Comparison of ENCODE assay signal across 18 cellular contexts in genomic region chr1:167196185-167196584, GRCh38. TPM values are rescaled to one million over a fixed set of nuclear protein-coding genes. Genes with fewer than 3 reads are reported as not detected.
DNase-seq lines count a peak whose midpoint lies in the region; ATAC-seq and TF ChIP-seq lines count a peak whose summit lies in the region.
"Had no signal": no experiment of that assay in that cellular context is flagged by ENCODE, and none has a peak within 500 bp of the region (broad histone marks: within the 10 kb centered on the region; RNA-seq: fewer than 3 reads in every experiment).

No MANE protein-coding gene starts in this region.

- intact Hi-C loops in gastrocnemius medialis (cut with DNase I; ENCODE audit: low total_unique reads) = no loop called here

- H3K4me1 ChIP-seq in foreskin keratinocyte (peaks cover 10% of the 10 kb centered on the region), gastrocnemius medialis (no peaks in the 10 kb centered on the region)
- H3K4me1 ChIP-seq: gastroesophageal sphincter, right lobe of liver, upper lobe of right lung had no signal

- H3K27ac ChIP-seq in RWPE1 (no peak overlapping the region), foreskin keratinocyte (no peak overlapping the region), gastrocnemius medialis (no peak overlapping the region)
- H3K27ac ChIP-seq: BLaER1 treated with 17β-estradiol and CSF1 and Interleukin-3, amounts not matched to agents 10 nM and 100 nM; cardiac muscle cell; gastroesophageal sphincter; right lobe of liver; upper lobe of right lung had no signal

- in situ Hi-C loops in gastrocnemius medialis (cut with MboI; ENCODE audit: low sequenced_read_pairs in 4 of 4) = no loop called here

- CTCF ChIA-PET in RWPE1 (lab: Yijun Ruan, JAX) = no interaction called here

- no peaks in the 10 kb centered on the region for H3K9me3 ChIP-seq in gastrocnemius medialis
- H3K9me3 ChIP-seq: gastroesophageal sphincter, right lobe of liver, upper lobe of right lung had no signal

- TF ChIP-seq CTCF in RWPE1 (conservative IDR thresholded peaks at IDR 0.05; ENCODE audit: low read depth) = no peak
- no peak for TF ChIP-seq CTCF in foreskin keratinocyte (conservative IDR thresholded peaks at IDR 0.05)
- TF ChIP-seq CTCF in gastrocnemius medialis (IDR thresholded peaks at IDR 0.05 in 4 of 5, conservative IDR thresholded peaks at IDR 0.05 in 1 of 5) = no peak

- ATAC-seq in foreskin keratinocyte (peak; percentile 15), GM21825 (IDR thresholded peaks at IDR 0.05; ENCODE audit: unreplicated experiment) (no peak), gastrocnemius medialis (no peak)
- ATAC-seq: gastroesophageal sphincter, right lobe of liver, upper lobe of right lung had no signal

- POLR2A ChIA-PET in RWPE1 (lab: Yijun Ruan, JAX; ENCODE audit: low non-redundant PET) = no interaction called here

- H3K27me3 ChIP-seq in foreskin keratinocyte (no peaks in the 10 kb centered on the region), gastrocnemius medialis (no peaks in the 10 kb centered on the region)
- H3K27me3 ChIP-seq: BLaER1 treated with 17β-estradiol and CSF1 and Interleukin-3, amounts not matched to agents 10 nM and 100 nM; cardiac muscle cell; gastroesophageal sphincter; right lobe of liver; upper lobe of right lung had no signal

- no peaks in the 10 kb centered on the region for H3K36me3 ChIP-seq in gastrocnemius medialis
- H3K36me3 ChIP-seq: BLaER1 treated with 17β-estradiol and CSF1 and Interleukin-3, amounts not matched to agents 10 nM and 100 nM; cardiac muscle cell; gastroesophageal sphincter; right lobe of liver; upper lobe of right lung had no signal

- DNase-seq in DMS 273 (lab: John Stamatoyannopoulos, UW; ENCODE audit: unreplicated experiment) = peak; percentile 79
- peak; percentile 70 for DNase-seq in HCEC 1CT
- DNase-seq in RWPE1 (ENCODE audit: low spot score) = peak; percentile 26
- peak; percentile 16 to 45 for DNase-seq in foreskin keratinocyte
- no peak for DNase-seq in T-helper 1 cell
- DNase-seq in gastrocnemius medialis = no peak
- no peak for DNase-seq in stimulated activated naive CD4-positive, alpha-beta T cell treated with Interleukin-2 at 50 U/mL for 16 hours (lab: John Stamatoyannopoulos, UW)
- DNase-seq: activated gamma-delta T cell; DND-41; NCI-H2227 treated with DMSO at 0.1 percent for 48 hours; right lobe of liver; stimulated activated CD4-positive, alpha-beta T cell treated with anti-CD3 and anti-CD28 coated beads, Interleukin-4, amount 100 ng/mL, for 24 hours; T1000; upper lobe of right lung had no signal

- H3K4me3 ChIP-seq in gastrocnemius medialis = no peak overlapping the region
- H3K4me3 ChIP-seq: BLaER1 treated with 17β-estradiol and CSF1 and Interleukin-3, amounts not matched to agents 10 nM and 100 nM; cardiac muscle cell; gastroesophageal sphincter; right lobe of liver; upper lobe of right lung had no signal

- no peak for TF ChIP-seq POLR2A in gastrocnemius medialis (IDR thresholded peaks at IDR 0.05)

RNA-seq across cellular contexts. Expression of gene POU2F1, which starts 24.5 kb away (rescaled TPM):
- 7.4 and 7.8 TPM in 2 replicates for total RNA-seq in foreskin keratinocyte
- polyA plus RNA-seq in foreskin keratinocyte = 2.4 and 2.5 TPM in 2 replicates
- 1 to 10 TPM; 3.8 to 7.3 (median 4.8) TPM for total RNA-seq in gastrocnemius medialis

Comparison
In these comparisons a context has a peak if more than half of its experiments do, and no peak if none do; other contexts are left out.
1. DNase-seq: peak in DMS 273 (single experiment), HCEC 1CT (single experiment), RWPE1 (single experiment) and foreskin keratinocyte (2 of 2); none in T-helper 1 cell (0 of 5), gastrocnemius medialis (0 of 2) and stimulated activated naive CD4-positive, alpha-beta T cell treated with Interleukin-2 at 50 U/mL for 16 hours (single experiment).